8 cellular contexts compared by ENCODE assay signal in the genomic region with DNA sequence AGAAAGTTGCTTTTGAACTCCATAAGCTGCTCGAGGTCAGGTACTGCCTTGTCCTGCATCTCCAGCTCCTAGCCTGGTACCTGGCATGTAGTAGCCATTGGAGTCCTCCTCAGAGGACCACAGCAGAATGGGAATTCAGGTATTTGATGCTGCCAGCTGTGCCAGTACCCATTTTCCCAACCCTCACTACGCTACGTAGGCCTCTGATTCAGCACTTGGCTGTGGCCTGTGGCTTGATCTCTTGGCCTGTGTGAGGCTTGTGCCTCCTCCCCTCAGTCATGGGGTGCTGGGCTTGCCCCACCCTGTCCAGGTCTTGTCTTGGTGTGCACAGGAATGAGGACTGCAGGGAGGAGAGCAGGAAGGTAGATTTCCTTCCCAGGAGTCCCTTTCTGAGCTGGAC. TPM values are rescaled to one million over a fixed set of nuclear protein-coding genes. Genes with fewer than 3 reads are reported as not detected.
DNase-seq lines count a peak whose midpoint lies in the region; ATAC-seq, FAIRE-seq and TF ChIP-seq lines count a peak whose summit lies in the region.

No MANE protein-coding gene starts in this region.

- CTCF ChIA-PET in activated CD8-positive, alpha-beta memory T cell treated with anti-CD3 and anti-CD28 coated beads, Interleukin-2, amount 10 ng/mL, durations not matched to agents 7 days and 5 days (lab: Charles Lee) = interaction anchor here (0.6 to 4.3 kb wide), 4 partner anchors 8 to 311 kb away, joined by 3 to 27 read pairs (median 11); no protein-coding TSS in a partner anchor

- peak; percentile 89 for FAIRE-seq in RCC 7860 (lab: Jason Lieb, UNC)

- H3K27ac Mint-ChIP-seq in activated CD8-positive, alpha-beta memory T cell treated with anti-CD3 and anti-CD28 coated beads, Interleukin-2, amount 10 ng/mL, durations not matched to agents 7 days and 5 days = peak overlapping the region; percentile 87

- DNase-seq in activated CD8-positive, alpha-beta memory T cell treated with anti-CD3 and anti-CD28 coated beads, Interleukin-2, amount 10 ng/mL, durations not matched to agents 7 days and 5 days = peak; percentile 82
- no peak for DNase-seq in activated CD8-positive, alpha-beta memory T cell treated with anti-CD3 and anti-CD28 coated beads for 24 hours
- peak; percentile 70 for DNase-seq in RCC 7860 (ENCODE audit: low spot score)
- DNase-seq in erythroblast (lab: John Stamatoyannopoulos, UW) = peak; percentile 73 to 79
- peak; percentile 54 for DNase-seq in stimulated activated naive CD8-positive, alpha-beta T cell treated with anti-CD3 and anti-CD28 coated beads, Interleukin-15, Interleukin-2, amounts not matched to agents 100 U/mL and 50 U/mL, for 24 hours
- no peak for DNase-seq in inferior parietal cortex (ENCODE audit: extremely low spot score)
- DNase-seq in NCI-H1092 treated with DMSO at 0.1 percent for 48 hours (lab: John Stamatoyannopoulos, UW) = no peak

- peak; percentile 79 for ATAC-seq in activated CD8-positive, alpha-beta memory T cell treated with anti-CD3 and anti-CD28 coated beads, Interleukin-2, amount 10 ng/mL, durations not matched to agents 7 days and 5 days
- peak; percentile 36 for ATAC-seq in HG02973 (IDR thresholded peaks at IDR 0.05; ENCODE audit: unreplicated experiment)
- peak; percentile 80 for ATAC-seq in stimulated activated naive CD8-positive, alpha-beta T cell treated with anti-CD3 and anti-CD28 coated beads, Interleukin-15, Interleukin-2, amounts not matched to agents 100 U/mL and 50 U/mL, for 24 hours

- H3K36me3 Mint-ChIP-seq in activated CD8-positive, alpha-beta memory T cell treated with anti-CD3 and anti-CD28 coated beads, Interleukin-2, amount 10 ng/mL, durations not matched to agents 7 days and 5 days = peaks cover 62% of the 10 kb centered on the region

- H3K27me3 Mint-ChIP-seq in activated CD8-positive, alpha-beta memory T cell treated with anti-CD3 and anti-CD28 coated beads, Interleukin-2, amount 10 ng/mL, durations not matched to agents 7 days and 5 days = no peaks in the 10 kb centered on the region

- no peak for TF ChIP-seq POLR2A in erythroblast (IDR thresholded peaks at IDR 0.05; ENCODE audit: low read length)

- H3K4me3 Mint-ChIP-seq in activated CD8-positive, alpha-beta memory T cell treated with anti-CD3 and anti-CD28 coated beads, Interleukin-2, amount 10 ng/mL, durations not matched to agents 7 days and 5 days = peak overlapping the region; percentile 63

- peaks cover 75% of the 10 kb centered on the region for H3K4me1 Mint-ChIP-seq in activated CD8-positive, alpha-beta memory T cell treated with anti-CD3 and anti-CD28 coated beads, Interleukin-2, amount 10 ng/mL, durations not matched to agents 7 days and 5 days

- no peaks in the 10 kb centered on the region for H3K9me3 Mint-ChIP-seq in activated CD8-positive, alpha-beta memory T cell treated with anti-CD3 and anti-CD28 coated beads, Interleukin-2, amount 10 ng/mL, durations not matched to agents 7 days and 5 days (ENCODE audit: low read depth)

RNA-seq across cellular contexts. Expression of gene OTULIN, which starts 11.8 kb away (rescaled TPM):
- 100 to 1,000 TPM in 1 of 2 experiments, 10 to 100 TPM in 1; 87.8 to 123 TPM for total RNA-seq in activated CD8-positive, alpha-beta memory T cell treated with anti-CD3 and anti-CD28 coated beads, Interleukin-2, amount 10 ng/mL, durations not matched to agents 7 days and 5 days

Comparison
In these comparisons a context has a peak if more than half of its experiments do, and no peak if none do; other contexts are left out.
1. DNase-seq: peak in activated CD8-positive, alpha-beta memory T cell treated with anti-CD3 and anti-CD28 coated beads, Interleukin-2, amount 10 ng/mL, durations not matched to agents 7 days and 5 days (single experiment), RCC 7860 (single experiment), erythroblast (2 of 2) and stimulated activated naive CD8-positive, alpha-beta T cell treated with anti-CD3 and anti-CD28 coated beads, Interleukin-15, Interleukin-2, amounts not matched to agents 100 U/mL and 50 U/mL, for 24 hours (single experiment); none in activated CD8-positive, alpha-beta memory T cell treated with anti-CD3 and anti-CD28 coated beads for 24 hours (single experiment), inferior parietal cortex (single experiment) and NCI-H1092 treated with DMSO at 0.1 percent for 48 hours (single experiment).
2. Peak in every context shown above with its lines, with median percentiles within 50 percentile points of each other: ATAC-seq.